ENCODE assay signal across 8 cellular contexts in genomic region chr4:10478621-10479020, GRCh38. TPM values are rescaled to one million over a fixed set of nuclear protein-coding genes. Genes with fewer than 3 reads are reported as not detected.
"Had no signal": no experiment of that assay in that cellular context is flagged by ENCODE, and none has a peak within 500 bp of the region (broad histone marks: within the 10 kb centered on the region; RNA-seq: fewer than 3 reads in every experiment).

No MANE protein-coding gene starts in this region.

- H3K36me3 ChIP-seq: HAP-1 had no signal

- H3K9me3 ChIP-seq: HAP-1 had no signal

- H3K9me3 Mint-ChIP-seq: HFFc6 had no signal

- H3K4me3 Mint-ChIP-seq: HFFc6 had no signal

- H3K4me1 ChIP-seq: HAP-1 had no signal

- DNase-seq: H7, HFFc6, IMR-90, KG1 had no signal

- H3K4me3 ChIP-seq: HAP-1, K562 had no signal

- ATAC-seq: HCT116, K562 had no signal

- H3K27ac Mint-ChIP-seq: HFFc6 had no signal

RNA-seq across cellular contexts. Expression of gene ZNF518B, which starts 21.4 kb away (rescaled TPM):
- total RNA-seq: HT-29 had no signal
